ENCODE assay signal across 5 cellular contexts in the genomic region with DNA sequence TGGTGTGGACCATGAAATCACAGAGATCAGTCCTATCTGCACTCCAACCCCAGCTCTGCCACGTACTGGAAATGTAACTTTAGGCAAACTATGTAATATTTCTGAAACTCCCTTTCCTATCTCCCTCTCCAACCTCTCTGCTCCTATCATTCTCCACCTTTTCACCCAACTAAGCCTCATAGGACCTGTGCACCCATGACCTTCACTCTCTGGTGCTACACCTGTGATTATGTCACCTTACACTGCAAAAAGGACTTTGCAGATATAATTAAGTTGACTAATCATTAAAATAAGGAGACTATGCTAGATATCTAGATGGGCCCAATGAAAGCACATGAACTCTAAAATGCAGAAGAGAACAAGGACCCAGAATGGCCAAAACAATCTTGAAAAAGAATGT. TPM values are rescaled to one million over a fixed set of nuclear protein-coding genes. Genes with fewer than 3 reads are reported as not detected.
DNase-seq lines count a peak whose midpoint lies in the region; ATAC-seq, FAIRE-seq and TF ChIP-seq lines count a peak whose summit lies in the region.
"Not testable (repeated sequence)": the region's sequence is repeated elsewhere in the genome, so short reads cannot be mapped to it uniquely, and the experiment has no call there.

No MANE protein-coding gene starts in this region.

- not testable (repeated sequence) for H3K4me3 ChIP-seq in CD4-positive, CD25-positive, alpha-beta regulatory T cell (ENCODE audit: low read depth, low read length)

- H3K4me1 ChIP-seq in CD4-positive, CD25-positive, alpha-beta regulatory T cell (ENCODE audit: control insufficient read depth, insufficient read depth, low read length, poor library complexity, severe bottlenecking): not testable (repeated sequence)

- CTCF ChIA-PET in WTC11 (lab: Charles Lee): interaction anchor here (0.6 kb wide), 1 partner anchor 23 kb away, joined by 3 read pairs; no protein-coding TSS in a partner anchor

- not testable (repeated sequence) for TF ChIP-seq POLR2A in H54 (IDR thresholded peaks at IDR 0.05; ENCODE audit: low read depth, low read length)

- not testable (repeated sequence) for H3K27me3 ChIP-seq in CD4-positive, CD25-positive, alpha-beta regulatory T cell (ENCODE audit: control insufficient read depth, insufficient read depth, low read length)

- not testable (repeated sequence) for H3K4me3 Mint-ChIP-seq in CD4-positive, CD25-positive, alpha-beta regulatory T cell; WTC11; progenitor cell of endocrine pancreas (ENCODE audit: low read depth)

- H3K36me3 Mint-ChIP-seq in CD4-positive, CD25-positive, alpha-beta regulatory T cell: peaks cover 19% of the 10 kb centered on the region
- H3K36me3 Mint-ChIP-seq in WTC11 (peaks cover 24% of the 10 kb centered on the region), progenitor cell of endocrine pancreas (ENCODE audit: insufficient read depth) (peaks cover 12% of the 10 kb centered on the region)

- H3K9me3 Mint-ChIP-seq in CD4-positive, CD25-positive, alpha-beta regulatory T cell; WTC11; progenitor cell of endocrine pancreas (ENCODE audit: low read depth): not testable (repeated sequence)

- not testable (repeated sequence) for TF ChIP-seq CTCF in WTC11 (IDR thresholded peaks at IDR 0.05); progenitor cell of endocrine pancreas (IDR thresholded peaks at IDR 0.05; ENCODE audit: unreplicated experiment)

- not testable (repeated sequence) for H3K9me3 ChIP-seq in CD4-positive, CD25-positive, alpha-beta regulatory T cell (ENCODE audit: control insufficient read depth in 2 of 2, low read length in 2 of 2)

- H3K36me3 ChIP-seq in CD4-positive, CD25-positive, alpha-beta regulatory T cell (ENCODE audit: control insufficient read depth, insufficient read depth, low read length): peaks cover 19% of the 10 kb centered on the region

- not testable (repeated sequence) for DNase-seq in CD4-positive, CD25-positive, alpha-beta regulatory T cell; H54 (ENCODE audit: insufficient read length, low spot score); WTC11 (ENCODE audit: low spot score); left lobe of liver (ENCODE audit: low spot score); progenitor cell of endocrine pancreas (ENCODE audit: low spot score, unreplicated experiment)

- peaks cover 30 to 70% (median 53%) of the 10 kb centered on the region in 4 donors for H3K4me1 Mint-ChIP-seq in CD4-positive, CD25-positive, alpha-beta regulatory T cell
- not testable (repeated sequence) for H3K4me1 Mint-ChIP-seq in WTC11
- H3K4me1 Mint-ChIP-seq in progenitor cell of endocrine pancreas (ENCODE audit: low read depth): peaks cover 14% of the 10 kb centered on the region

- H3K27ac ChIP-seq in CD4-positive, CD25-positive, alpha-beta regulatory T cell (ENCODE audit: insufficient read depth, low read length, poor library complexity, severe bottlenecking): not testable (repeated sequence)

- POLR2A ChIA-PET in WTC11 (lab: Charles Lee): not testable (repeated sequence)

- ATAC-seq in CD4-positive, CD25-positive, alpha-beta regulatory T cell (ENCODE audit: low read depth in 2 of 2); WTC11: not testable (repeated sequence)
- peak; percentile 66 for ATAC-seq in left lobe of liver

- not testable (repeated sequence) for H3K27me3 Mint-ChIP-seq in CD4-positive, CD25-positive, alpha-beta regulatory T cell; WTC11 (ENCODE audit: low read depth); progenitor cell of endocrine pancreas

- FAIRE-seq in H54 (lab: Jason Lieb, UNC): peak; percentile 41

- peak overlapping the region in 2 of 3 donors; percentile 67 to 72 for H3K27ac Mint-ChIP-seq in CD4-positive, CD25-positive, alpha-beta regulatory T cell
- H3K27ac Mint-ChIP-seq in WTC11 (peak overlapping the region; percentile 26; the same call in 1 of the 2 replicates), progenitor cell of endocrine pancreas (peak overlapping the region; percentile 29)

RNA-seq across cellular contexts. Expression of a gene that starts 48.3 kb away (rescaled TPM):
- 36.0 TPM for total RNA-seq in CD4-positive, CD25-positive, alpha-beta regulatory T cell
- 10 to 100 TPM; 13.9 to 17.5 (median 16.4) TPM for polyA plus RNA-seq in CD4-positive, CD25-positive, alpha-beta regulatory T cell
- total RNA-seq in WTC11 (2021) (10.5 to 11.6 TPM (median 10.8 TPM) in 3 replicates), left lobe of liver (3.1 TPM), progenitor cell of endocrine pancreas (8.5 and 12.3 TPM in 2 replicates)
